Comparison of ENCODE assay signal across 13 cellular contexts in genomic region chr10:97138174-97138573, GRCh38. TPM values are rescaled to one million over a fixed set of nuclear protein-coding genes. Genes with fewer than 3 reads are reported as not detected.
DNase-seq lines count a peak whose midpoint lies in the region; ATAC-seq and TF ChIP-seq lines count a peak whose summit lies in the region.
"Had no signal": no experiment of that assay in that cellular context is flagged by ENCODE, and none has a peak within 500 bp of the region (broad histone marks: within the 10 kb centered on the region; RNA-seq: fewer than 3 reads in every experiment).

No MANE protein-coding gene starts in this region.

- peak; percentile 56 to 66 for DNase-seq in Caco-2
- DNase-seq in HK-2 (ENCODE audit: unreplicated experiment) = peak; percentile 20
- peak; percentile 60 for DNase-seq in WTC11 (ENCODE audit: low spot score)
- peak in 2 of 3 donors; percentile 30 to 39 for DNase-seq in mucosa of descending colon
- no peak for DNase-seq in RKO (ENCODE audit: low spot score)
- no peak for DNase-seq in EL
- DNase-seq: activated T-cell treated with anti-CD3 and anti-CD28 coated beads, Interleukin-2, amount 50 U/mL, for 24 hours; CD4-positive, CD25-positive, alpha-beta regulatory T cell; NCI-H1694 treated with DMSO at 0.1 percent for 48 hours; RPMI8226; uterus had no signal

- peak; percentile 74 for ATAC-seq in WTC11
- peak; percentile 55 for ATAC-seq in mucosa of descending colon
- ATAC-seq in GM19023 (IDR thresholded peaks at IDR 0.05; ENCODE audit: unreplicated experiment) = no peak
- ATAC-seq in GM19324 (IDR thresholded peaks at IDR 0.05; ENCODE audit: low FRiP score, unreplicated experiment) = no peak

- no peaks in the 10 kb centered on the region; the same call in 1 of the 2 replicates for H3K4me1 ChIP-seq in Caco-2
- no peaks in the 10 kb centered on the region for H3K4me1 ChIP-seq in mucosa of descending colon (ENCODE audit: low read depth)
- H3K4me1 ChIP-seq: uterus had no signal

- intact Hi-C loops in Caco-2 (cut with micrococcal nuclease; ENCODE audit: unreplicated experiment) = loop anchor here (1.0 kb wide), 2 partner anchors 58 to 72 kb away; no protein-coding TSS in a partner anchor
- intact Hi-C loops in mucosa of descending colon (cut with DNase I, micrococcal nuclease) = no loop called here

- no peaks in the 10 kb centered on the region for H3K4me1 Mint-ChIP-seq in Caco-2 (ENCODE audit: low read depth, unreplicated experiment)
- H3K4me1 Mint-ChIP-seq in WTC11 = peaks cover 22% of the 10 kb centered on the region
- H3K4me1 Mint-ChIP-seq: CD4-positive, CD25-positive, alpha-beta regulatory T cell had no signal

- H3K27ac Mint-ChIP-seq in Caco-2 (ENCODE audit: unreplicated experiment) (no peak overlapping the region), WTC11 (no peak overlapping the region)
- H3K27ac Mint-ChIP-seq: activated T-cell treated with anti-CD3 and anti-CD28 coated beads, Interleukin-2, amount 50 U/mL, for 24 hours had no signal

- no peaks in the 10 kb centered on the region for H3K9me3 ChIP-seq in Caco-2
- H3K9me3 ChIP-seq in mucosa of descending colon = no peaks in the 10 kb centered on the region
- H3K9me3 ChIP-seq: uterus had no signal

- BruUV-seq in Caco-2 (replicated peaks; lab: Mats Ljungman, UMichigan) = no TSS peak

- POLR2A ChIA-PET in Caco-2 (lab: Charles Lee) = no interaction called here
- POLR2A ChIA-PET in WTC11 (lab: Charles Lee) = no interaction called here

- H3K36me3 ChIP-seq in Caco-2 (ENCODE audit: control insufficient read depth, insufficient read depth, low read length) = no peaks in the 10 kb centered on the region
- H3K36me3 ChIP-seq in mucosa of descending colon (ENCODE audit: low read depth) = no peaks in the 10 kb centered on the region
- H3K36me3 ChIP-seq: uterus had no signal

- H3K9me3 Mint-ChIP-seq in Caco-2 (ENCODE audit: unreplicated experiment) (no peaks in the 10 kb centered on the region), WTC11 (no peaks in the 10 kb centered on the region)
- H3K9me3 Mint-ChIP-seq: activated T-cell treated with anti-CD3 and anti-CD28 coated beads, Interleukin-2, amount 50 U/mL, for 24 hours; CD4-positive, CD25-positive, alpha-beta regulatory T cell had no signal

- H3K27me3 ChIP-seq in Caco-2 (replicated peaks; ENCODE audit: control insufficient read depth, insufficient read depth, low read length) = no peaks in the 10 kb centered on the region
- H3K27me3 ChIP-seq: uterus had no signal

- H3K4me3 ChIP-seq in Caco-2 (ENCODE audit: low read depth, low read length) (no peak overlapping the region), mucosa of descending colon (no peak overlapping the region)
- H3K4me3 ChIP-seq: uterus had no signal

- H3K4me3 Mint-ChIP-seq in Caco-2 (ENCODE audit: unreplicated experiment) = no peak overlapping the region
- H3K4me3 Mint-ChIP-seq in WTC11 = no peak overlapping the region
- H3K4me3 Mint-ChIP-seq: activated T-cell treated with anti-CD3 and anti-CD28 coated beads, Interleukin-2, amount 50 U/mL, for 24 hours; CD4-positive, CD25-positive, alpha-beta regulatory T cell had no signal

- H3K36me3 Mint-ChIP-seq in Caco-2 (ENCODE audit: insufficient read depth, unreplicated experiment) (peaks cover 5% of the 10 kb centered on the region), WTC11 (no peaks in the 10 kb centered on the region)
- H3K36me3 Mint-ChIP-seq: CD4-positive, CD25-positive, alpha-beta regulatory T cell had no signal

- H3K27me3 Mint-ChIP-seq in Caco-2 (ENCODE audit: insufficient read depth, unreplicated experiment) (peaks cover 9% of the 10 kb centered on the region), WTC11 (ENCODE audit: low read depth) (no peaks in the 10 kb centered on the region; the same call in 1 of the 2 replicates)

- CTCF ChIA-PET in Caco-2 (lab: Charles Lee) (interaction anchor here (0.6 to 0.9 kb wide), 2 partner anchors 52 to 72 kb away, joined by 3 to 4 read pairs; no protein-coding TSS in a partner anchor), WTC11 (lab: Charles Lee) (interaction anchor here (0.6 to 5.3 kb wide), 16 partner anchors 9 to 154 kb away, joined by 3 to 34 read pairs (median 4); no protein-coding TSS in a partner anchor)

- peak; percentile 62 to 68 for TF ChIP-seq CTCF in Caco-2 (IDR thresholded peaks at IDR 0.05; ENCODE audit: insufficient read depth in 1 of 2, low read depth in 1 of 2, low read length in 1 of 2, severe bottlenecking in 1 of 2, unreplicated experiment in 1 of 2)
- no peak; the same call in 1 of the 2 replicates for TF ChIP-seq CTCF in WTC11 (IDR thresholded peaks at IDR 0.05)
- TF ChIP-seq CTCF in mucosa of descending colon (IDR thresholded peaks at IDR 0.05) = no peak

TF ChIP-seq in WTC11, 78 proteins besides CTCF, POLR2A, EP300 and RAD21 (continues in another document):
- TF ChIP-seq TEAD4 (CRISPR knock-in tag; IDR thresholded peaks at IDR 0.05) (no peak), ZNF423 (CRISPR knock-in tag; IDR thresholded peaks at IDR 0.05) (no peak), SOX15 (CRISPR knock-in tag; IDR thresholded peaks at IDR 0.05) (no peak), ZNF317 (CRISPR knock-in tag; IDR thresholded peaks at IDR 0.05; ENCODE audit: borderline replicate concordance, low read depth) (no peak), NR2C2 (CRISPR knock-in tag; IDR thresholded peaks at IDR 0.05) (no peak), ELF4 (CRISPR knock-in tag; IDR thresholded peaks at IDR 0.05; ENCODE audit: low read depth) (no peak), ZBTB21 (CRISPR knock-in tag; IDR thresholded peaks at IDR 0.05; ENCODE audit: borderline replicate concordance) (no peak), KAT7 (CRISPR knock-in tag; IDR thresholded peaks at IDR 0.05; ENCODE audit: borderline replicate concordance) (no peak), IRF1 (CRISPR knock-in tag; IDR thresholded peaks at IDR 0.05) (no peak), GABPB1 (CRISPR knock-in tag; IDR thresholded peaks at IDR 0.05) (no peak), HMGXB4 (CRISPR knock-in tag; IDR thresholded peaks at IDR 0.05) (no peak), CREB1 (CRISPR knock-in tag; IDR thresholded peaks at IDR 0.05) (no peak)
- TF ChIP-seq, protein P1, sequence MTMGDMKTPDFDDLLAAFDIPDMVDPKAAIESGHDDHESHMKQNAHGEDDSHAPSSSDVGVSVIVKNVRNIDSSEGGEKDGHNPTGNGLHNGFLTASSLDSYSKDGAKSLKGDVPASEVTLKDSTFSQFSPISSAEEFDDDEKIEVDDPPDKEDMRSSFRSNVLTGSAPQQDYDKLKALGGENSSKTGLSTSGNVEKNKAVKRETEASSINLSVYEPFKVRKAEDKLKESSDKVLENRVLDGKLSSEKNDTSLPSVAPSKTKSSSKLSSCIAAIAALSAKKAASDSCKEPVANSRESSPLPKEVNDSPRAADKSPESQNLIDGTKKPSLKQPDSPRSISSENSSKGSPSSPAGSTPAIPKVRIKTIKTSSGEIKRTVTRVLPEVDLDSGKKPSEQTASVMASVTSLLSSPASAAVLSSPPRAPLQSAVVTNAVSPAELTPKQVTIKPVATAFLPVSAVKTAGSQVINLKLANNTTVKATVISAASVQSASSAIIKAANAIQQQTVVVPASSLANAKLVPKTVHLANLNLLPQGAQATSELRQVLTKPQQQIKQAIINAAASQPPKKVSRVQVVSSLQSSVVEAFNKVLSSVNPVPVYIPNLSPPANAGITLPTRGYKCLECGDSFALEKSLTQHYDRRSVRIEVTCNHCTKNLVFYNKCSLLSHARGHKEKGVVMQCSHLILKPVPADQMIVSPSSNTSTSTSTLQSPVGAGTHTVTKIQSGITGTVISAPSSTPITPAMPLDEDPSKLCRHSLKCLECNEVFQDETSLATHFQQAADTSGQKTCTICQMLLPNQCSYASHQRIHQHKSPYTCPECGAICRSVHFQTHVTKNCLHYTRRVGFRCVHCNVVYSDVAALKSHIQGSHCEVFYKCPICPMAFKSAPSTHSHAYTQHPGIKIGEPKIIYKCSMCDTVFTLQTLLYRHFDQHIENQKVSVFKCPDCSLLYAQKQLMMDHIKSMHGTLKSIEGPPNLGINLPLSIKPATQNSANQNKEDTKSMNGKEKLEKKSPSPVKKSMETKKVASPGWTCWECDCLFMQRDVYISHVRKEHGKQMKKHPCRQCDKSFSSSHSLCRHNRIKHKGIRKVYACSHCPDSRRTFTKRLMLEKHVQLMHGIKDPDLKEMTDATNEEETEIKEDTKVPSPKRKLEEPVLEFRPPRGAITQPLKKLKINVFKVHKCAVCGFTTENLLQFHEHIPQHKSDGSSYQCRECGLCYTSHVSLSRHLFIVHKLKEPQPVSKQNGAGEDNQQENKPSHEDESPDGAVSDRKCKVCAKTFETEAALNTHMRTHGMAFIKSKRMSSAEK (CRISPR knock-in tag; IDR thresholded peaks at IDR 0.05; ENCODE audit: borderline replicate concordance) = no peak
- TF ChIP-seq, protein P2, sequence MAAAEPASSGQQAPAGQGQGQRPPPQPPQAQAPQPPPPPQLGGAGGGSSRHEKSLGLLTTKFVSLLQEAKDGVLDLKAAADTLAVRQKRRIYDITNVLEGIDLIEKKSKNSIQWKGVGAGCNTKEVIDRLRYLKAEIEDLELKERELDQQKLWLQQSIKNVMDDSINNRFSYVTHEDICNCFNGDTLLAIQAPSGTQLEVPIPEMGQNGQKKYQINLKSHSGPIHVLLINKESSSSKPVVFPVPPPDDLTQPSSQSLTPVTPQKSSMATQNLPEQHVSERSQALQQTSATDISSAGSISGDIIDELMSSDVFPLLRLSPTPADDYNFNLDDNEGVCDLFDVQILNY (CRISPR knock-in tag; IDR thresholded peaks at IDR 0.05) = no peak

RNA-seq across cellular contexts. Expression of gene SLIT1, which starts 47.6 kb away (rescaled TPM):
- total RNA-seq in Caco-2 (2022) (0.41 and 0.42 TPM in 2 replicates), WTC11 (2021) (1.1 to 1.6 TPM (median 1.4 TPM) in 3 replicates), mucosa of descending colon (1 to 10 TPM in 1 of 3 donors, under 1 TPM in 2; 0.17 to 1.1 (median 0.24) TPM)

Comparison
In these comparisons a context has a peak if more than half of its experiments do, and no peak if none do; other contexts are left out.
1. DNase-seq: peak in Caco-2 (2 of 2), HK-2 (single experiment), WTC11 (single experiment) and mucosa of descending colon (2 of 3); none in RKO (single experiment) and EL (single experiment).
2. CTCF ChIP-seq: peak in Caco-2 (2 of 2); none in WTC11 (single experiment) and mucosa of descending colon (single experiment).
3. ATAC-seq: peak in WTC11 (single experiment) and mucosa of descending colon (single experiment); none in GM19023 (single experiment) and GM19324 (single experiment).